ENCODE assay signal across 8 cellular contexts in the genomic region with DNA sequence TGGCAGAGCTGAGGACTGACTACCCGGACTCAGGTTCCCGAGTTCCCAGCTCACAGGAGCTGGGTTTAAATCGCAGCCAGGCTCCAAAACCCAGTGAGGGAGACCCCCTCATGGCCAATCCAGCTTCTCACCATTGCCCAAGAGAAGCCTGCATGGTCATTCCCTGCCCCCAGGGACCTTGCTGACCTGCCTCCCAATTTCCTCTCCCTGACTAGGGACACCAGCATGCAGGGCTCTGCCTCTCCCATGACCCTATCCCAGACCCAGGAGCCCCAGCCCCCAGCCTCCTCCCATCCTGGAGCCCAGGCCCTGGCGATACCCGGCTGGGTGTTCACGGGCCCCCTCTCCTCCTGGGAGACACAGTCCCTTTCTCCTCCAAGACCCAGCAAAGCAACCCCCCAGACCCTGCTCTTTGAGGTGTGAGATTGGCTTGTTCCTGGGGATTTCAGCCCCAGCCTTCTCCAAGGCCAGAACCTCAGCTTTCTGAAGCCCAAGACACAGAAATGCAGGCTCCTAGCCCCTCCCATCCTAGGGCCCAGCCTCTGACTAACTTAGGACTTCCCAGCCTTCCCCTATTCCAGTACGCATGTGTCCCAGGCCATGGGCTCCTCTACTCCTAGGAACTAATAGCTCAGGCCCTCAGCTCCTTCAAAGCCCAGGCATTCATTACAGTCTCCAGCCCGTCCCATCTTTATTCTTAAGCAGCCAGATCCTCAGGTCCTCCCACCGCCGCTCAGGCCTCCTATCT. TPM values are rescaled to one million over a fixed set of nuclear protein-coding genes. Genes with fewer than 3 reads are reported as not detected.
A peak's percentile ranks its signal among the peaks of the same experiment; 100 is the strongest.
DNase-seq lines count a peak whose midpoint lies in the region; ATAC-seq and TF ChIP-seq lines count a peak whose summit lies in the region.

No MANE protein-coding gene starts in this region.

- DNase-seq in CD8-positive, alpha-beta memory T cell: no peak
- DNase-seq in HuH-7.5 (ENCODE audit: low spot score) (peak; percentile 65), Right ventricle myocardium inferior (ENCODE audit: missing footprints) (no peak), osteocyte (ENCODE audit: extremely low spot score, unreplicated experiment) (no peak), NOMO-1 treated with dmso at 0.1 percent for 144 hours (lab: John Stamatoyannopoulos, UW; ENCODE audit: unreplicated experiment) (no peak)
- no peak for DNase-seq in activated T-helper 2 cell treated with anti-CD3 and anti-CD28 coated beads, Interferon-gamma antibody, Interleukin-2, Interleukin-4, amounts not matched to agents 10 μg/mL and 5 μg/mL and 100 μg/mL, durations not matched to agents 14 hours and 24 hours and 36 hours (ENCODE audit: low spot score)

- peaks cover 31 to 46% (median 41%) of the 10 kb centered on the region in 3 donors for H3K4me1 Mint-ChIP-seq in CD8-positive, alpha-beta memory T cell
- H3K4me1 Mint-ChIP-seq in activated T-helper 2 cell treated with anti-CD3 and anti-CD28 coated beads, Interferon-gamma antibody, Interleukin-2, Interleukin-4, amounts not matched to agents 10 μg/mL and 5 μg/mL and 100 μg/mL, durations not matched to agents 14 hours and 24 hours and 36 hours (ENCODE audit: low read depth): peaks cover 29% of the 10 kb centered on the region
- peaks cover 25% of the 10 kb centered on the region for H3K4me1 Mint-ChIP-seq in osteocyte (ENCODE audit: unreplicated experiment)

- POLR2A ChIA-PET in CD8-positive, alpha-beta memory T cell (lab: Charles Lee): interaction anchor here (0.5 to 1.8 kb wide), 5 partner anchors 26 to 672 kb away, joined by 3 to 7 read pairs (median 5); a partner anchor contains a TSS

- peak; percentile 41 for ATAC-seq in Right ventricle myocardium inferior
- no peak for ATAC-seq in GM18511 (IDR thresholded peaks at IDR 0.05; ENCODE audit: unreplicated experiment)
- ATAC-seq in GM19035 (IDR thresholded peaks at IDR 0.05; ENCODE audit: unreplicated experiment): no peak

- H3K27ac ChIP-seq in CD8-positive, alpha-beta memory T cell (ENCODE audit: low read depth, low read length): peak overlapping the region; percentile 81

- peaks cover 27% of the 10 kb centered on the region for H3K4me1 ChIP-seq in CD8-positive, alpha-beta memory T cell (ENCODE audit: insufficient read depth, low read length)

- H3K27me3 ChIP-seq in CD8-positive, alpha-beta memory T cell (ENCODE audit: insufficient read depth, low read length, poor library complexity, severe bottlenecking): no peaks in the 10 kb centered on the region

- no peak for TF ChIP-seq CTCF in osteocyte (IDR thresholded peaks at IDR 0.05)

- H3K36me3 Mint-ChIP-seq in CD8-positive, alpha-beta memory T cell: peaks cover 4 to 33% (median 11%) of the 10 kb centered on the region in 3 donors
- peaks cover 45% of the 10 kb centered on the region for H3K36me3 Mint-ChIP-seq in activated T-helper 2 cell treated with anti-CD3 and anti-CD28 coated beads, Interferon-gamma antibody, Interleukin-2, Interleukin-4, amounts not matched to agents 10 μg/mL and 5 μg/mL and 100 μg/mL, durations not matched to agents 14 hours and 24 hours and 36 hours (ENCODE audit: low read depth)
- peaks cover 8% of the 10 kb centered on the region for H3K36me3 Mint-ChIP-seq in osteocyte (ENCODE audit: unreplicated experiment)

- peak overlapping the region; percentile 34 to 98 (median 92) for H3K27ac Mint-ChIP-seq in CD8-positive, alpha-beta memory T cell
- H3K27ac Mint-ChIP-seq in activated T-helper 2 cell treated with anti-CD3 and anti-CD28 coated beads, Interferon-gamma antibody, Interleukin-2, Interleukin-4, amounts not matched to agents 10 μg/mL and 5 μg/mL and 100 μg/mL, durations not matched to agents 14 hours and 24 hours and 36 hours: peak overlapping the region; percentile 98
- peak overlapping the region; percentile 89 for H3K27ac Mint-ChIP-seq in osteocyte (ENCODE audit: unreplicated experiment)

- H3K9me3 ChIP-seq in CD8-positive, alpha-beta memory T cell (ENCODE audit: low read length): no peaks in the 10 kb centered on the region

- peak overlapping the region; percentile 75 for H3K4me3 ChIP-seq in CD8-positive, alpha-beta memory T cell (ENCODE audit: low read length)

- H3K27me3 Mint-ChIP-seq in CD8-positive, alpha-beta memory T cell: peaks cover 0 to 2% of the 10 kb centered on the region in 2 donors
- no peaks in the 10 kb centered on the region for H3K27me3 Mint-ChIP-seq in activated T-helper 2 cell treated with anti-CD3 and anti-CD28 coated beads, Interferon-gamma antibody, Interleukin-2, Interleukin-4, amounts not matched to agents 10 μg/mL and 5 μg/mL and 100 μg/mL, durations not matched to agents 14 hours and 24 hours and 36 hours (ENCODE audit: low read depth)
- no peaks in the 10 kb centered on the region for H3K27me3 Mint-ChIP-seq in osteocyte (ENCODE audit: unreplicated experiment)

- H3K4me3 Mint-ChIP-seq in CD8-positive, alpha-beta memory T cell: peak overlapping the region; percentile 88 to 97 (median 96)
- H3K4me3 Mint-ChIP-seq in activated T-helper 2 cell treated with anti-CD3 and anti-CD28 coated beads, Interferon-gamma antibody, Interleukin-2, Interleukin-4, amounts not matched to agents 10 μg/mL and 5 μg/mL and 100 μg/mL, durations not matched to agents 14 hours and 24 hours and 36 hours (ENCODE audit: low read depth): peak overlapping the region; percentile 94
- peak overlapping the region; percentile 94 for H3K4me3 Mint-ChIP-seq in osteocyte (ENCODE audit: unreplicated experiment)

- H3K9me3 Mint-ChIP-seq in CD8-positive, alpha-beta memory T cell: no peaks in the 10 kb centered on the region
- no peaks in the 10 kb centered on the region for H3K9me3 Mint-ChIP-seq in activated T-helper 2 cell treated with anti-CD3 and anti-CD28 coated beads, Interferon-gamma antibody, Interleukin-2, Interleukin-4, amounts not matched to agents 10 μg/mL and 5 μg/mL and 100 μg/mL, durations not matched to agents 14 hours and 24 hours and 36 hours
- no peaks in the 10 kb centered on the region for H3K9me3 Mint-ChIP-seq in osteocyte (ENCODE audit: unreplicated experiment)

- CTCF ChIA-PET in CD8-positive, alpha-beta memory T cell (lab: Charles Lee): interaction anchor here (0.8 to 3.2 kb wide), 9 partner anchors 9 to 196 kb away, joined by 3 to 25 read pairs (median 14); a partner anchor contains a TSS

- H3K36me3 ChIP-seq in CD8-positive, alpha-beta memory T cell (ENCODE audit: insufficient read depth, low read length): no peaks in the 10 kb centered on the region

- intact Hi-C loops in activated T-helper 2 cell treated with anti-CD3 and anti-CD28 coated beads, Interferon-gamma antibody, Interleukin-2, Interleukin-4, amounts not matched to agents 10 μg/mL and 5 μg/mL and 100 μg/mL, durations not matched to agents 14 hours and 24 hours and 36 hours (cut with micrococcal nuclease): loop anchor here (10.0 kb wide), 1 partner anchor 153 kb away; no protein-coding TSS in a partner anchor
- intact Hi-C loops in Right ventricle myocardium inferior (cut with DNase I): loop anchor here (2.0 kb wide), 1 partner anchor 27 kb away; a partner anchor contains a TSS

RNA-seq across cellular contexts. Expression of a gene that starts 1.1 kb away (rescaled TPM):
- 10 to 100 TPM; 38.2 to 38.9 TPM for total RNA-seq in CD8-positive, alpha-beta memory T cell
- 31.5 TPM for polyA plus RNA-seq in CD8-positive, alpha-beta memory T cell
- total RNA-seq in activated T-helper 2 cell treated with anti-CD3 and anti-CD28 coated beads, Interferon-gamma antibody, Interleukin-2, Interleukin-4, amounts not matched to agents 10 μg/mL and 5 μg/mL and 100 μg/mL, durations not matched to agents 14 hours and 24 hours and 36 hours: 68.5 and 70.3 TPM in 2 replicates
- total RNA-seq in Right ventricle myocardium inferior (99.1 TPM), osteocyte (37.6 and 42.2 TPM in 2 replicates)

RNA-seq across cellular contexts. Expression of a gene that starts 1.7 kb away (rescaled TPM):
- total RNA-seq in CD8-positive, alpha-beta memory T cell: 100 to 1,000 TPM; 147 to 159 TPM
- polyA plus RNA-seq in CD8-positive, alpha-beta memory T cell: 67.9 TPM
- total RNA-seq in activated T-helper 2 cell treated with anti-CD3 and anti-CD28 coated beads, Interferon-gamma antibody, Interleukin-2, Interleukin-4, amounts not matched to agents 10 μg/mL and 5 μg/mL and 100 μg/mL, durations not matched to agents 14 hours and 24 hours and 36 hours: 160 and 170 TPM in 2 replicates
- total RNA-seq in Right ventricle myocardium inferior (46.8 TPM), osteocyte (61.2 and 64.2 TPM in 2 replicates)

RNA-seq across cellular contexts. Expression of a gene that starts 24.9 kb away (rescaled TPM):
- not detected for total RNA-seq in CD8-positive, alpha-beta memory T cell
- polyA plus RNA-seq in CD8-positive, alpha-beta memory T cell: not detected
- 0.41 TPM in 1 of 2 replicates, not detected in the other for total RNA-seq in activated T-helper 2 cell treated with anti-CD3 and anti-CD28 coated beads, Interferon-gamma antibody, Interleukin-2, Interleukin-4, amounts not matched to agents 10 μg/mL and 5 μg/mL and 100 μg/mL, durations not matched to agents 14 hours and 24 hours and 36 hours
- total RNA-seq in Right ventricle myocardium inferior (not detected), osteocyte (not detected in 2 replicates)

RNA-seq across cellular contexts. Expression of a gene that starts 26.9 kb away (rescaled TPM):
- total RNA-seq in CD8-positive, alpha-beta memory T cell: 1,000 to 10,000 TPM; 1,478 to 1,489 TPM
- polyA plus RNA-seq in CD8-positive, alpha-beta memory T cell: 4,521 TPM
- total RNA-seq in activated T-helper 2 cell treated with anti-CD3 and anti-CD28 coated beads, Interferon-gamma antibody, Interleukin-2, Interleukin-4, amounts not matched to agents 10 μg/mL and 5 μg/mL and 100 μg/mL, durations not matched to agents 14 hours and 24 hours and 36 hours: 646 and 658 TPM in 2 replicates
- total RNA-seq in Right ventricle myocardium inferior (1,007 TPM), osteocyte (2,724 and 2,792 TPM in 2 replicates)

RNA-seq across cellular contexts. Expression of a gene that starts 32.1 kb away (rescaled TPM):
- total RNA-seq in CD8-positive, alpha-beta memory T cell: not detected
- polyA plus RNA-seq in CD8-positive, alpha-beta memory T cell: not detected
- not detected in 2 replicates for total RNA-seq in activated T-helper 2 cell treated with anti-CD3 and anti-CD28 coated beads, Interferon-gamma antibody, Interleukin-2, Interleukin-4, amounts not matched to agents 10 μg/mL and 5 μg/mL and 100 μg/mL, durations not matched to agents 14 hours and 24 hours and 36 hours
- not detected for total RNA-seq in Right ventricle myocardium inferior
- total RNA-seq in osteocyte: not detected in 2 replicates
